1 cellular context compared by ENCODE assay signal in genomic region chr1:54995013-54995760, GRCh38.
TF ChIP-seq lines count a peak whose summit lies in the region.

No MANE protein-coding gene starts in this region.

TF ChIP-seq in HepG2, 621 proteins besides CTCF, POLR2A, EP300 and RAD21:
- TF ChIP-seq RERE (CRISPR knock-in tag; IDR thresholded peaks at IDR 0.05; ENCODE audit: low read depth): no peak
- no peak for TF ChIP-seq ATF2 (CRISPR knock-in tag; IDR thresholded peaks at IDR 0.05)
- no peak for TF ChIP-seq NR3C1 (CRISPR knock-in tag; IDR thresholded peaks at IDR 0.05)
- no peak for TF ChIP-seq ZNF788 (CRISPR knock-in tag; IDR thresholded peaks at IDR 0.05; ENCODE audit: borderline replicate concordance)
- TF ChIP-seq KDM3A (CRISPR knock-in tag; IDR thresholded peaks at IDR 0.05; ENCODE audit: low read depth): no peak
- no peak for TF ChIP-seq STAT5B (CRISPR knock-in tag; IDR thresholded peaks at IDR 0.05)
